In the genomic region with DNA sequence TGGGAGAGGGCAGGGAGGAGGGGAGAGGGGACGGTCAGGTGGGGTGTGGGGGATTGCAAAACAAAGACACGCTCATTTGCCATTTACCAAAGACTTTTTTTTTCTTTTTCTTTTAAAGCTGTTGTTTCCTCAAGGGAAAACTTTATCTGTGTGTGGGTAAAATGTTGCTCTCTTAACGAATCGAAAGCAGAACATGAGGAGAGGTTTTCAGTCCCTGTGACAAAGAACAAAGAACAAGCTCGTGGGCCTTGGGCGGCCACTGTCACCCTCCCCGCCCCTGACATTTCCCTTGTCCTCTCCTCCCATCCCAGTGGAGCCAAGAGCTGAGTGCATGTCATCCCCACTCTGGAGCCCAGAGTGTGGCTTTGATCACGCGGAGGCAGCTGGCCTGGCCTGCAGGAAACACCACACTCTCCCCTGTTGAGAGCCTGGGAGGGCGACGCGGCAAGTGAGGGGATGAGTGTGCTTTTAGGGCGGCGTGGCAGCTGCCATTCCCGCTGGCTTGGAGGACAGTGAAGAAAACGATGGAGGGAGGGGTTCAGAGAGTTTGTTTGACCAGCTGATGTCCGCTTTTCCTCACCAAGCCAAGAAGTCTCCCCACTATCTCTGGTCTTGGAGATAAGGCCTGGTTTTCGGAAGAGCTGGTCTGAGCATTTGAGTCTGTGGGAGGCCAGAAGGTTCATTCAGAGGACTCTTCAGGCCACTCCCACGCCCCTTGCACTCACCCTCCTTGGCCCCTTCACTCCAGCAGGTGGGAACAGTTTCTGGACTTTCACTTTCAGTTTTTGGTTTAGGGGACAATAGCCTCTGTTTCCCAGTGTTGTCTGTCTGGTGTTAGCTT, we compare ENCODE assay signal across 8 cellular contexts. TPM values are rescaled to one million over a fixed set of nuclear protein-coding genes. Genes with fewer than 3 reads are reported as not detected.
DNase-seq lines count a peak whose midpoint lies in the region; ATAC-seq and TF ChIP-seq lines count a peak whose summit lies in the region.

No MANE protein-coding gene starts in this region.

- H3K4me1 Mint-ChIP-seq in activated CD4-positive, alpha-beta T cell treated with anti-CD3 and anti-CD28 coated beads, Interleukin-2, amount 10 ng/mL, durations not matched to agents 7 days and 5 days = peaks cover 98% of the 10 kb centered on the region
- peaks cover 46% of the 10 kb centered on the region for H3K4me1 Mint-ChIP-seq in activated CD4-positive, alpha-beta memory T cell treated with anti-CD3 and anti-CD28 coated beads, Interleukin-2, amount 10 ng/mL, durations not matched to agents 7 days and 5 days

- ATAC-seq in gastroesophageal sphincter (peak; percentile 23), GM21515 (IDR thresholded peaks at IDR 0.05; ENCODE audit: unreplicated experiment) (no peak), GM19023 (IDR thresholded peaks at IDR 0.05; ENCODE audit: unreplicated experiment) (no peak)

- no peaks in the 10 kb centered on the region for H3K36me3 ChIP-seq in gastroesophageal sphincter
- no peaks in the 10 kb centered on the region for H3K36me3 ChIP-seq in parathyroid adenoma (ENCODE audit: control insufficient read depth, insufficient read depth, low read length)

- H2AFZ ChIP-seq in parathyroid adenoma = no peak overlapping the region

- H3K4me1 ChIP-seq in gastroesophageal sphincter (peaks cover 0 to 90% (median 40%) of the 10 kb centered on the region in 3 donors), parathyroid adenoma (no peaks in the 10 kb centered on the region)

- TF ChIP-seq POLR2A in gastroesophageal sphincter (IDR thresholded peaks at IDR 0.05) = peak in 1 of 2 donors; percentile 26

- TF ChIP-seq CTCF in gastroesophageal sphincter (IDR thresholded peaks at IDR 0.05) (no peak), parathyroid adenoma (IDR thresholded peaks at IDR 0.05) (no peak)

- peak overlapping the region; percentile 86 for H3K27ac Mint-ChIP-seq in activated CD4-positive, alpha-beta T cell treated with anti-CD3 and anti-CD28 coated beads, Interleukin-2, amount 10 ng/mL, durations not matched to agents 7 days and 5 days
- H3K27ac Mint-ChIP-seq in activated CD4-positive, alpha-beta memory T cell treated with anti-CD3 and anti-CD28 coated beads, Interleukin-2, amount 10 ng/mL, durations not matched to agents 7 days and 5 days = peak overlapping the region; percentile 46

- no peak overlapping the region for H3K9ac ChIP-seq in parathyroid adenoma

- H3K36me3 Mint-ChIP-seq in activated CD4-positive, alpha-beta T cell treated with anti-CD3 and anti-CD28 coated beads, Interleukin-2, amount 10 ng/mL, durations not matched to agents 7 days and 5 days (ENCODE audit: low read depth) = peaks cover 81% of the 10 kb centered on the region
- peaks cover 30% of the 10 kb centered on the region for H3K36me3 Mint-ChIP-seq in activated CD4-positive, alpha-beta memory T cell treated with anti-CD3 and anti-CD28 coated beads, Interleukin-2, amount 10 ng/mL, durations not matched to agents 7 days and 5 days (ENCODE audit: low read depth)

- CTCF ChIA-PET in activated CD4-positive, alpha-beta T cell treated with anti-CD3 and anti-CD28 coated beads, Interleukin-2, amount 10 ng/mL, durations not matched to agents 7 days and 5 days (lab: Charles Lee) = interaction anchor here (1.0 to 14.8 kb wide), 10 partner anchors 8 to 199 kb away, joined by 3 to 317 read pairs (median 4); partner anchors contain the start of gene TOP2A
- CTCF ChIA-PET in activated CD4-positive, alpha-beta memory T cell treated with anti-CD3 and anti-CD28 coated beads, Interleukin-2, amount 10 ng/mL, durations not matched to agents 7 days and 5 days (lab: Charles Lee) = interaction anchor here (0.8 to 13.0 kb wide), 10 partner anchors 16 to 247 kb away, joined by 3 to 266 read pairs (median 3); partner anchors contain the start of gene TOP2A

- H3K79me2 ChIP-seq in parathyroid adenoma = no peaks in the 10 kb centered on the region

- peak overlapping the region; percentile 11 to 83 (median 77) for H3K27ac ChIP-seq in gastroesophageal sphincter
- H3K27ac ChIP-seq in parathyroid adenoma = peak overlapping the region; percentile 70

- peak; percentile 30 for DNase-seq in activated CD4-positive, alpha-beta T cell treated with anti-CD3 and anti-CD28 coated beads, Interleukin-2, amount 10 ng/mL, durations not matched to agents 7 days and 5 days
- DNase-seq in activated CD4-positive, alpha-beta T cell treated with anti-CD3 and anti-CD28 coated beads for 1 hour = no peak
- DNase-seq in activated CD4-positive, alpha-beta memory T cell treated with anti-CD3 and anti-CD28 coated beads, Interleukin-2, amount 10 ng/mL, durations not matched to agents 7 days and 5 days = peak; percentile 21
- no peak for DNase-seq in HK-2 (ENCODE audit: unreplicated experiment)

- H3K9me3 ChIP-seq in gastroesophageal sphincter = no peaks in the 10 kb centered on the region
- H3K9me3 ChIP-seq in parathyroid adenoma (ENCODE audit: control insufficient read depth, low read length) = no peaks in the 10 kb centered on the region

- peak overlapping the region; percentile 66 for H3K4me3 Mint-ChIP-seq in activated CD4-positive, alpha-beta T cell treated with anti-CD3 and anti-CD28 coated beads, Interleukin-2, amount 10 ng/mL, durations not matched to agents 7 days and 5 days
- H3K4me3 Mint-ChIP-seq in activated CD4-positive, alpha-beta memory T cell treated with anti-CD3 and anti-CD28 coated beads, Interleukin-2, amount 10 ng/mL, durations not matched to agents 7 days and 5 days = peak overlapping the region; percentile 46

- TF ChIP-seq EP300 in gastroesophageal sphincter (IDR thresholded peaks at IDR 0.05) = no peak

- H3K4me3 ChIP-seq in gastroesophageal sphincter (peak overlapping the region in 1 of 2 donors; percentile 5), parathyroid adenoma (ENCODE audit: low read depth, low read length) (no peak overlapping the region)

- no peak overlapping the region for H3K4me2 ChIP-seq in parathyroid adenoma (ENCODE audit: low read length)

- WGBS in gastroesophageal sphincter (ENCODE audit: low coverage in 1 of 2), 2 donors = 39 to 50% methylated on average over 10 to 16 of the region's 19 CpGs

- H3K27me3 Mint-ChIP-seq in activated CD4-positive, alpha-beta T cell treated with anti-CD3 and anti-CD28 coated beads, Interleukin-2, amount 10 ng/mL, durations not matched to agents 7 days and 5 days = no peaks in the 10 kb centered on the region
- H3K27me3 Mint-ChIP-seq in activated CD4-positive, alpha-beta memory T cell treated with anti-CD3 and anti-CD28 coated beads, Interleukin-2, amount 10 ng/mL, durations not matched to agents 7 days and 5 days = peaks cover 4% of the 10 kb centered on the region

- H3K27me3 ChIP-seq in gastroesophageal sphincter = no peaks in the 10 kb centered on the region
- H3K27me3 ChIP-seq in parathyroid adenoma (ENCODE audit: control insufficient read depth, insufficient read depth, low read length) = no peaks in the 10 kb centered on the region

- H3K9me3 Mint-ChIP-seq in activated CD4-positive, alpha-beta T cell treated with anti-CD3 and anti-CD28 coated beads, Interleukin-2, amount 10 ng/mL, durations not matched to agents 7 days and 5 days = no peaks in the 10 kb centered on the region
- H3K9me3 Mint-ChIP-seq in activated CD4-positive, alpha-beta memory T cell treated with anti-CD3 and anti-CD28 coated beads, Interleukin-2, amount 10 ng/mL, durations not matched to agents 7 days and 5 days = no peaks in the 10 kb centered on the region

- POLR2A ChIA-PET in activated CD4-positive, alpha-beta T cell treated with anti-CD3 and anti-CD28 coated beads, Interleukin-2, amount 10 ng/mL, durations not matched to agents 7 days and 5 days (lab: Charles Lee) = interaction anchor here (0.6 to 0.7 kb wide), 2 partner anchors 93 to 131 kb away, joined by 3 to 15 read pairs; partner anchors contain the start of gene SMARCE1
- POLR2A ChIA-PET in activated CD4-positive, alpha-beta memory T cell treated with anti-CD3 and anti-CD28 coated beads, Interleukin-2, amount 10 ng/mL, durations not matched to agents 7 days and 5 days (lab: Charles Lee) = interaction anchor here (0.6 to 5.0 kb wide), 12 partner anchors 8 to 1112 kb away, joined by 3 to 59 read pairs (median 3); partner anchors contain the start of genes CCR7 and TOP2A

RNA-seq across cellular contexts. Expression of gene CCR7, which starts 11.4 kb away (rescaled TPM):
- total RNA-seq in activated CD4-positive, alpha-beta T cell treated with anti-CD3 and anti-CD28 coated beads, Interleukin-2, amount 10 ng/mL, durations not matched to agents 7 days and 5 days = 100 to 1,000 TPM; 281 to 323 TPM
- 10 to 100 TPM; 43.3 to 44.6 TPM for total RNA-seq in activated CD4-positive, alpha-beta memory T cell treated with anti-CD3 and anti-CD28 coated beads, Interleukin-2, amount 10 ng/mL, durations not matched to agents 7 days and 5 days
- total RNA-seq in gastroesophageal sphincter = 1 to 10 TPM in 1 of 4 donors, under 1 TPM in 2, not detected in 1; 0.15 to 2.2 (median 0.35) TPM

RNA-seq across cellular contexts. Expression of gene TNS4, which starts 52.5 kb away (rescaled TPM):
- total RNA-seq in activated CD4-positive, alpha-beta T cell treated with anti-CD3 and anti-CD28 coated beads, Interleukin-2, amount 10 ng/mL, durations not matched to agents 7 days and 5 days = 1 to 10 TPM; 3.5 to 3.7 TPM
- total RNA-seq in activated CD4-positive, alpha-beta memory T cell treated with anti-CD3 and anti-CD28 coated beads, Interleukin-2, amount 10 ng/mL, durations not matched to agents 7 days and 5 days = 10 to 100 TPM in 1 of 2 experiments, 1 to 10 TPM in 1; 9.5 to 12.7 TPM
- total RNA-seq in gastroesophageal sphincter = 1 to 10 TPM in 1 of 4 donors, not detected in 3; 2.2 TPM

Comparison
In these comparisons a context has a peak if more than half of its experiments do, and no peak if none do; other contexts are left out.
1. DNase-seq: peak in activated CD4-positive, alpha-beta T cell treated with anti-CD3 and anti-CD28 coated beads, Interleukin-2, amount 10 ng/mL, durations not matched to agents 7 days and 5 days (single experiment) and activated CD4-positive, alpha-beta memory T cell treated with anti-CD3 and anti-CD28 coated beads, Interleukin-2, amount 10 ng/mL, durations not matched to agents 7 days and 5 days (single experiment); none in activated CD4-positive, alpha-beta T cell treated with anti-CD3 and anti-CD28 coated beads for 1 hour (single experiment) and HK-2 (single experiment).
2. RNA of gene CCR7, which starts 11.4 kb away (total RNA-seq): 281 to 323 TPM in activated CD4-positive, alpha-beta T cell treated with anti-CD3 and anti-CD28 coated beads, Interleukin-2, amount 10 ng/mL, durations not matched to agents 7 days and 5 days and 43.3 to 44.6 TPM in activated CD4-positive, alpha-beta memory T cell treated with anti-CD3 and anti-CD28 coated beads, Interleukin-2, amount 10 ng/mL, durations not matched to agents 7 days and 5 days; 0.15 to 2.2 TPM in gastroesophageal sphincter; every median in the first group is over 10 times any median in the second.